Comparison of ENCODE assay signal across 36 cellular contexts in the genomic region with DNA sequence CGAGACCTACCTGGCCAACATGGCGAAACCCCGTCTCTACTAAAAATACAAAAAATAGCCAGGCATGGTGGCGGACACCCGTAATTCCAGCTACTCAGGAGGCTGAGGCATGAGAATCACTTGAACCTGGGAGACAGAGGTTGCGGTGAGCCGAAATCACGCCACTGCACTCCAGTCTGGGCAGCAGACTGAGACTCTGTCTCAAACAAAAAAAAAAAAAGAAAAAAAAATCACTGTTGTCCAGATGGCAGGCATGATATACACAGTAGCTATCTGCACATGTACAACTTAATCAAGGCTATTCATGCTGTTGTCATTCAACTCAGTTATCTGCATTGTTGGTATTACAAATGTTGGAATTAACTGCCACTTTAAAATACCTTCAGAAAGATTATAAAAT.
"Had no signal": no experiment of that assay in that cellular context is flagged by ENCODE, and none has a peak within 500 bp of the region (broad histone marks: within the 10 kb centered on the region; RNA-seq: fewer than 3 reads in every experiment).

No MANE protein-coding gene starts in this region.

- H3K27ac ChIP-seq: Peyer's patch, SJSA1, WERI-Rb-1 had no signal

- H3K4me3 ChIP-seq: MG63, Peyer's patch, SJSA1 had no signal

- H3K4me3 Mint-ChIP-seq: activated CD4-positive, alpha-beta T cell treated with anti-CD3 and anti-CD28 coated beads, Interleukin-2, amount 10 ng/mL, durations not matched to agents 24 days and 14 days; activated CD8-positive, alpha-beta T cell treated with anti-CD3 and anti-CD28 coated beads, Interleukin-2, amount 10 ng/mL, durations not matched to agents 7 days and 5 days; activated naive CD4-positive, alpha-beta T cell treated with anti-CD3 and anti-CD28 coated beads, Interleukin-2, amount 10 ng/mL, durations not matched to agents 7 days and 5 days; activated naive CD8-positive, alpha-beta T cell; activated naive CD8-positive, alpha-beta T cell treated with anti-CD3 and anti-CD28 coated beads, Interleukin-2, amount 50 U/mL, for 24 hours; activated T-cell treated with anti-CD3 and anti-CD28 coated beads, Interleukin-2, amount 50 U/mL, for 4 hours; activated T-helper 1 cell treated with anti-CD3 and anti-CD28 coated beads, Interleukin-12 subunit alpha, Interleukin-12 subunit beta, Interleukin-2, Interleukin-4 antibody, amounts not matched to agents 30 ng/mL and 10 ng/mL and 1 ng/mL, durations not matched to agents 14 hours and 24 hours and 36 hours; brain had no signal

- H3K27ac Mint-ChIP-seq: activated CD4-positive, alpha-beta T cell treated with anti-CD3 and anti-CD28 coated beads, Interleukin-2, amount 10 ng/mL, durations not matched to agents 24 days and 14 days; activated CD8-positive, alpha-beta T cell treated with anti-CD3 and anti-CD28 coated beads, Interleukin-2, amount 10 ng/mL, durations not matched to agents 7 days and 5 days; activated naive CD4-positive, alpha-beta T cell treated with anti-CD3 and anti-CD28 coated beads, Interleukin-2, amount 10 ng/mL, durations not matched to agents 7 days and 5 days; activated naive CD8-positive, alpha-beta T cell; activated naive CD8-positive, alpha-beta T cell treated with anti-CD3 and anti-CD28 coated beads, Interleukin-2, amount 50 U/mL, for 24 hours; activated T-helper 1 cell treated with anti-CD3 and anti-CD28 coated beads, Interleukin-12 subunit alpha, Interleukin-12 subunit beta, Interleukin-2, Interleukin-4 antibody, amounts not matched to agents 30 ng/mL and 10 ng/mL and 1 ng/mL, durations not matched to agents 14 hours and 24 hours and 36 hours had no signal

- H3K27me3 Mint-ChIP-seq: activated CD4-positive, alpha-beta T cell treated with anti-CD3 and anti-CD28 coated beads, Interleukin-2, amount 10 ng/mL, durations not matched to agents 24 days and 14 days; activated naive CD4-positive, alpha-beta T cell treated with anti-CD3 and anti-CD28 coated beads, Interleukin-2, amount 10 ng/mL, durations not matched to agents 7 days and 5 days; activated naive CD8-positive, alpha-beta T cell; activated naive CD8-positive, alpha-beta T cell treated with anti-CD3 and anti-CD28 coated beads, Interleukin-2, amount 50 U/mL, for 24 hours; brain had no signal

- DNase-seq: activated CD4-positive, alpha-beta T cell treated with anti-CD3 and anti-CD28 coated beads for 1 hour; activated CD4-positive, alpha-beta T cell treated with anti-CD3 and anti-CD28 coated beads, Interleukin-2, amount 10 ng/mL, durations not matched to agents 24 days and 14 days; activated CD4-positive, alpha-beta T cell treated with anti-CD3 and anti-CD28 coated beads, Interleukin-2, amount 50 U/mL, for 4 hours; activated CD4-positive, CD25-positive, alpha-beta regulatory T cell; activated CD8-positive, alpha-beta T cell treated with anti-CD3 and anti-CD28 coated beads, Interleukin-2, amount 10 ng/mL, durations not matched to agents 7 days and 5 days; activated effector memory CD4-positive, alpha-beta T cell treated with Interleukin-2 at 50 U/mL for 16 hours; activated naive CD4-positive, alpha-beta T cell treated with anti-CD3 and anti-CD28 coated beads, Interleukin-2, amount 10 ng/mL, durations not matched to agents 7 days and 5 days; activated naive CD8-positive, alpha-beta T cell treated with anti-CD3 and anti-CD28 coated beads, Interleukin-2, amount 50 U/mL, for 24 hours; activated T-cell treated with anti-CD3 and anti-CD28 coated beads, Interleukin-2, amount 50 U/mL, for 4 hours; anterior cingulate cortex; caudate nucleus; cerebellar nuclear complex; Kasumi-1; MG63; NCI-H1048; NCI-H1105 treated with DMSO at 0.1 percent for 48 hours; NCI-H1436; NCI-H1694; NCI-H1930; NCI-H2081 treated with DMSO at 0.1 percent for 48 hours; NCI-H510A; NCI-H526; NCI-H748 treated with DMSO at 0.1 percent for 48 hours; NK-92 treated with Interleukin-12 subunit alpha and Interleukin-12 subunit beta, amount 100 ng/mL, for 24 hours; PC-3; Peyer's patch; RPMI8226; SHP77 treated with DMSO at 0.1 percent for 48 hours; SW 1271; T-helper 1 cell; T1000; WERI-Rb-1 had no signal

- H3K36me3 ChIP-seq: MG63, Peyer's patch, SJSA1 had no signal

- H3K9me3 ChIP-seq: MG63, Peyer's patch, SJSA1 had no signal

- H3K27me3 ChIP-seq: MG63, Peyer's patch, SJSA1 had no signal
